In the genomic region with DNA sequence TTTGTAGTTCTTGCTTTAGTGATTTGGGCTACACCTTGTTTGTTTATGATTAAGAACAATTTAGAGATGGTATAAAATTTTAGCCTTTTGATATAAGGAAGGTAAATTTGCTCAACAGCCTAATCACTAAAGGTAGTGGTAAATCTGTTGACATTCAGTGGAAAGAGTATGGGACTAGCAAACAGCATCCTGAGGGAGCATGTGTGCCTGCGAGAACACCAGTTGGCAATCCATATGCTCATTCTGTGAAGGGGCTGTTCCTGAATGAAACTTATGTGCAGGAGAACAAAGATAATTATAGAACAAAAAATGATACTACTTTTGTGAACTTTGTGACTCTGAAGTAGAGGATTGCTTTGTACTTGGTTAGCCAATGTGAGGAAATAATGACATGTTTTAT, we compare ENCODE assay signal across 24 cellular contexts.
"Had no signal": no experiment of that assay in that cellular context is flagged by ENCODE, and none has a peak within 500 bp of the region (broad histone marks: within the 10 kb centered on the region; RNA-seq: fewer than 3 reads in every experiment).

No MANE protein-coding gene starts in this region.

- H3K4me2 ChIP-seq: KMS-11, SK-N-SH had no signal

- H3K27ac ChIP-seq: KMS-11, SJCRH30, VCaP had no signal

- H3K27me3 Mint-ChIP-seq: activated CD4-positive, alpha-beta memory T cell treated with anti-CD3 and anti-CD28 coated beads for 36 hours; activated CD4-positive, alpha-beta T cell treated with anti-CD3 and anti-CD28 coated beads, Interleukin-2, amount 10 ng/mL, durations not matched to agents 7 days and 5 days; activated naive CD8-positive, alpha-beta T cell had no signal

- DNase-seq: activated CD4-positive, alpha-beta memory T cell treated with anti-CD3 and anti-CD28 coated beads for 36 hours; activated CD4-positive, alpha-beta T cell treated with anti-CD3 and anti-CD28 coated beads, Interleukin-2, amount 10 ng/mL, durations not matched to agents 7 days and 5 days; activated CD4-positive, CD25-positive, alpha-beta regulatory T cell; activated CD8-positive, alpha-beta memory T cell treated with anti-CD3 and anti-CD28 coated beads for 24 hours; activated gamma-delta T cell; activated naive CD4-positive, alpha-beta T cell treated with anti-CD3 and anti-CD28 coated beads for 36 hours; activated T-cell treated with anti-CD3 and anti-CD28 coated beads, Interleukin-2, amount 50 U/mL, for 4 hours; MV-4-11; NCI-H1092 treated with DMSO at 0.1 percent for 48 hours; NCI-H1417 treated with DMSO at 0.1 percent for 48 hours; NCI-H187; NCI-H2081 treated with DMSO at 0.1 percent for 48 hours; NCI-H226; NCI-H526; NCI-H774; NK-92 treated with Interleukin-12 subunit alpha and Interleukin-12 subunit beta, amount 100 ng/mL, for 24 hours; OCI-M1; RPMI8226; SJCRH30; SK-N-SH; T-helper 1 cell had no signal

- H3K4me3 ChIP-seq: SJCRH30 had no signal

- H3K27me3 ChIP-seq: SJCRH30 had no signal

- H3K9me2 ChIP-seq: SK-N-SH had no signal

- H3K27ac Mint-ChIP-seq: activated CD4-positive, alpha-beta memory T cell treated with anti-CD3 and anti-CD28 coated beads for 36 hours; activated CD4-positive, alpha-beta T cell treated with anti-CD3 and anti-CD28 coated beads, Interleukin-2, amount 10 ng/mL, durations not matched to agents 7 days and 5 days; activated naive CD4-positive, alpha-beta T cell treated with anti-CD3 and anti-CD28 coated beads for 36 hours; activated naive CD8-positive, alpha-beta T cell had no signal

- H3K4me3 Mint-ChIP-seq: activated CD4-positive, alpha-beta memory T cell treated with anti-CD3 and anti-CD28 coated beads for 36 hours; activated CD4-positive, alpha-beta T cell treated with anti-CD3 and anti-CD28 coated beads, Interleukin-2, amount 10 ng/mL, durations not matched to agents 7 days and 5 days; activated naive CD4-positive, alpha-beta T cell treated with anti-CD3 and anti-CD28 coated beads for 36 hours; activated naive CD8-positive, alpha-beta T cell; activated T-cell treated with anti-CD3 and anti-CD28 coated beads, Interleukin-2, amount 50 U/mL, for 4 hours had no signal

- H3K9ac ChIP-seq: KMS-11, SK-N-SH had no signal

- H3K4me1 ChIP-seq: SJCRH30 had no signal

- H3K9me3 ChIP-seq: SJCRH30, SK-N-SH had no signal

- H3K9me3 Mint-ChIP-seq: activated CD4-positive, alpha-beta memory T cell treated with anti-CD3 and anti-CD28 coated beads for 36 hours; activated CD4-positive, alpha-beta T cell treated with anti-CD3 and anti-CD28 coated beads, Interleukin-2, amount 10 ng/mL, durations not matched to agents 7 days and 5 days; activated naive CD4-positive, alpha-beta T cell treated with anti-CD3 and anti-CD28 coated beads for 36 hours; activated T-cell treated with anti-CD3 and anti-CD28 coated beads, Interleukin-2, amount 50 U/mL, for 4 hours had no signal

- H3K4me1 Mint-ChIP-seq: activated CD4-positive, alpha-beta T cell treated with anti-CD3 and anti-CD28 coated beads, Interleukin-2, amount 10 ng/mL, durations not matched to agents 7 days and 5 days had no signal
